In the genomic region with DNA sequence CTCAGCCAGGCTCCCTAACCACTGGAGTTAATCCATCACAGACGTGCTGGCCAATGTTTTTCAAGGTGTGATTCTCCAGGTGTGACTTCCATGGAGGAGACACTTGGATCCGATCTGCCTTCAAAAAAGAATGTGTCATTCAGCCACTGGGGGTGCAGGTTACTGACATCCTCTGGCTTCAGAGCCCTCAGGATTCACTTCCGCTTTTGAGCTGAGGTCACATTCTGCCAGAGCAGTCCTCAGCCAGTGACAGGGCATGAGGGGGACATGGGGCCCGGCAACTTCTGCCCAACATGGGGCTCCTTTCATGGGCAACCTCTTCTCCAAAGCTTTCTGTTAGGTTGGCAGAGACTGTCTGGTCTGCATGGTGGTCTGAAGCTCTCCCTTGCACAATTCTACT, we compare ENCODE assay signal across 20 cellular contexts.
"Had no signal": no experiment of that assay in that cellular context is flagged by ENCODE, and none has a peak within 500 bp of the region (broad histone marks: within the 10 kb centered on the region; RNA-seq: fewer than 3 reads in every experiment).

No MANE protein-coding gene starts in this region.

- H3K4me1 ChIP-seq: colonic mucosa, heart right ventricle, parathyroid adenoma, psoas muscle, right lobe of liver, testis, tibial nerve had no signal

- H3K27ac Mint-ChIP-seq: naive thymus-derived CD4-positive, alpha-beta T cell; nephron progenitor cell; stimulated activated effector memory CD8-positive, alpha-beta T cell treated with anti-CD3 and anti-CD28 coated beads, Interleukin-12 subunit alpha, Interleukin-12 subunit beta, amount 100 ng/mL, for 72 hours; stimulated activated naive CD8-positive, alpha-beta T cell treated with anti-CD3 and anti-CD28 coated beads, Interleukin-15, Interleukin-2, amounts not matched to agents 100 ng/mL and 50 ng/mL, for 24 hours had no signal

- H3K27me3 ChIP-seq: colonic mucosa, right lobe of liver, testis, tibial nerve had no signal

- H3K36me3 Mint-ChIP-seq: naive thymus-derived CD4-positive, alpha-beta T cell; stimulated activated effector memory CD8-positive, alpha-beta T cell treated with anti-CD3 and anti-CD28 coated beads, Interleukin-12 subunit alpha, Interleukin-12 subunit beta, amount 100 ng/mL, for 72 hours had no signal

- FAIRE-seq: frontal cortex, islet of Langerhans had no signal

- ATAC-seq: heart right ventricle; naive thymus-derived CD4-positive, alpha-beta T cell; psoas muscle; right lobe of liver; stimulated activated effector memory CD8-positive, alpha-beta T cell treated with anti-CD3 and anti-CD28 coated beads, Interleukin-12 subunit alpha, Interleukin-12 subunit beta, amount 100 ng/mL, for 72 hours had no signal

- H3K4me1 Mint-ChIP-seq: naive thymus-derived CD4-positive, alpha-beta T cell; stimulated activated effector memory CD8-positive, alpha-beta T cell treated with anti-CD3 and anti-CD28 coated beads, Interleukin-12 subunit alpha, Interleukin-12 subunit beta, amount 100 ng/mL, for 72 hours had no signal

- H3K4me3 ChIP-seq: colonic mucosa, heart right ventricle, psoas muscle, right lobe of liver, testis, tibial nerve had no signal

- H3K27ac ChIP-seq: colonic mucosa, heart right ventricle, parathyroid adenoma, psoas muscle, right lobe of liver, testis, tibial nerve had no signal

- DNase-seq: colonic mucosa; effector CD4-positive, alpha-beta T cell; heart right ventricle; hypothalamus; kidney glomerular epithelial cell; mammary epithelial cell; naive thymus-derived CD4-positive, alpha-beta T cell; nephron progenitor cell; psoas muscle; retina; right lobe of liver; stimulated activated CD4-positive, alpha-beta T cell treated with anti-CD3 and anti-CD28 coated beads, Interleukin-4, amount 100 ng/mL, for 1 hour; stimulated activated CD8-positive, alpha-beta memory T cell treated with anti-CD3 and anti-CD28 coated beads, Interleukin-4, amount 100 ng/mL, for 48 hours; testis had no signal

- H3K36me3 ChIP-seq: colonic mucosa, heart right ventricle, right lobe of liver, tibial nerve had no signal

- H3K4me3 Mint-ChIP-seq: naive thymus-derived CD4-positive, alpha-beta T cell; nephron progenitor cell; stimulated activated effector memory CD8-positive, alpha-beta T cell treated with anti-CD3 and anti-CD28 coated beads, Interleukin-12 subunit alpha, Interleukin-12 subunit beta, amount 100 ng/mL, for 72 hours; stimulated activated naive CD8-positive, alpha-beta T cell treated with anti-CD3 and anti-CD28 coated beads, Interleukin-15, Interleukin-2, amounts not matched to agents 100 ng/mL and 50 ng/mL, for 24 hours had no signal

- H3K9me3 ChIP-seq: colonic mucosa, psoas muscle, right lobe of liver, testis had no signal
